9 cellular contexts compared by ENCODE assay signal in the genomic region with DNA sequence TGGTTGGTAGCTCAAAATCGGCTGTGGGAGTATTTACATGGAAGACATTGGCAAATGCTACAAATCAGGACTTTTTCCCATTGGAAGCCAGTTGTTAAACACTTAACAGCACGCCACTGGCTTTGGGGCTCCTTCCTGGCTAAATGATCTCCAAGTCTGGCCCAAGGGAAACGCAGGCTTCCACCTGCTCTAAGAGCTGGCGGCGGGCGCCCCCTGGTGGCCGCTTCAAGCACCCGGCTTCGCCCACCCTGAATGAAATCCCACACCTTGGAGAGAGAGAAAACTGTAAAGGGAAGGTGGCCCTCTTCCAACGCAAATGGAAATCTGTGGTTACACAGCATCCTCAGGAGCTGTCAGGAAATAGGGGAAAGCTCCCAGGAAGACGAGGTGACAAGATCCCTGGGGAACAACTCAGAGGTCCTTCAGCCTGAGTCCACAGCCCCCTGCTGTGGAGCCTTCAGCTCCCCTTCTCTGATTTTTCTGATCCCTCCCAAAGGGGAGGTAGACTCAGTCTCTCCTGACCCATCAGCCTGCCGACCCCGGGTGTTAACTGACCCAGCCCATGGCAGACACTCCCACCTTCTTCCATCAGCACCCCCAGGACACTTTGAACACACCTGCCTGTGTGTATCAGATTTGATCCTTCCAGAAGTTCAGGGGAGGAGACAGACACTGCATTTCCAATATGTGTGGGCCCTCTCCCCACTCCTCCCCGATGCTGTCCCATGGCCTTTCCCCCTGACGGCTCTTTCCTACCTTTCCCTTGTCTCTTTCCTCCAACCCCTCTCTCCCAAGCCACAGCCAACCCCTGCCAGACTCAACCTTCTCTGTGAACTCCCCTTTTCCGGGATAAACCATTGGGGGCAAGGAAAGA. TPM values are rescaled to one million over a fixed set of nuclear protein-coding genes. Genes with fewer than 3 reads are reported as not detected.
DNase-seq lines count a peak whose midpoint lies in the region; ATAC-seq, FAIRE-seq and TF ChIP-seq lines count a peak whose summit lies in the region.
"Had no signal": no experiment of that assay in that cellular context is flagged by ENCODE, and none has a peak within 500 bp of the region (broad histone marks: within the 10 kb centered on the region; RNA-seq: fewer than 3 reads in every experiment).

No MANE protein-coding gene starts in this region.

- no peak for TF ChIP-seq POLR2A in upper lobe of left lung (IDR thresholded peaks at IDR 0.05)

- H3K4me1 Mint-ChIP-seq in Caco-2 (ENCODE audit: low read depth, unreplicated experiment), result peaks cover 9% of the 10 kb centered on the region
- peaks cover 36% of the 10 kb centered on the region for H3K4me1 Mint-ChIP-seq in activated naive CD4-positive, alpha-beta T cell treated with anti-CD3 and anti-CD28 coated beads for 36 hours (ENCODE audit: low read depth)

- no peak overlapping the region for H3K27ac Mint-ChIP-seq in Caco-2 (ENCODE audit: unreplicated experiment)
- H3K27ac Mint-ChIP-seq in activated naive CD4-positive, alpha-beta T cell treated with anti-CD3 and anti-CD28 coated beads for 36 hours, result peak overlapping the region; percentile 20

- no TSS peak for BruUV-seq in Caco-2 (replicated peaks; lab: Mats Ljungman, UMichigan)

- POLR2A ChIA-PET in Caco-2 (lab: Charles Lee), result interaction anchor here (0.7 kb wide), 2 partner anchors 56 to 715 kb away, joined by 3 read pairs; a partner anchor contains a TSS

- no peak overlapping the region for H3K4me3 ChIP-seq in Caco-2 (ENCODE audit: low read depth, low read length)
- no peak overlapping the region for H3K4me3 ChIP-seq in pancreas
- H3K4me3 ChIP-seq in upper lobe of left lung, result no peak overlapping the region
- H3K4me3 ChIP-seq: SJSA1 had no signal

- H3K9me3 Mint-ChIP-seq in Caco-2 (ENCODE audit: unreplicated experiment), result no peaks in the 10 kb centered on the region
- H3K9me3 Mint-ChIP-seq in activated naive CD4-positive, alpha-beta T cell treated with anti-CD3 and anti-CD28 coated beads for 36 hours, result peaks cover 14% of the 10 kb centered on the region

- no peak for FAIRE-seq in pancreas (lab: Jason Lieb, UNC)

- ATAC-seq in GM21619 (IDR thresholded peaks at IDR 0.05; ENCODE audit: unreplicated experiment) (peak; percentile 43), pancreas (peak; percentile 89 to 95 (median 92)), upper lobe of left lung (ENCODE audit: low FRiP score in 2 of 2) (peak; percentile 85 to 89)

- no peaks in the 10 kb centered on the region for H3K36me3 Mint-ChIP-seq in Caco-2 (ENCODE audit: insufficient read depth, unreplicated experiment)
- H3K36me3 Mint-ChIP-seq in activated naive CD4-positive, alpha-beta T cell treated with anti-CD3 and anti-CD28 coated beads for 36 hours (ENCODE audit: low read depth), result peaks cover 18% of the 10 kb centered on the region

- peaks cover 7% of the 10 kb centered on the region for H3K27me3 Mint-ChIP-seq in Caco-2 (ENCODE audit: insufficient read depth, unreplicated experiment)
- no peaks in the 10 kb centered on the region for H3K27me3 Mint-ChIP-seq in activated naive CD4-positive, alpha-beta T cell treated with anti-CD3 and anti-CD28 coated beads for 36 hours (ENCODE audit: low read depth)

- no peaks in the 10 kb centered on the region for H3K27me3 ChIP-seq in Caco-2 (replicated peaks; ENCODE audit: control insufficient read depth, insufficient read depth, low read length)
- H3K27me3 ChIP-seq in pancreas, result no peaks in the 10 kb centered on the region
- no peaks in the 10 kb centered on the region for H3K27me3 ChIP-seq in upper lobe of left lung
- H3K27me3 ChIP-seq: SJSA1 had no signal

- H3K9me3 ChIP-seq in Caco-2 (no peaks in the 10 kb centered on the region), pancreas (no peaks in the 10 kb centered on the region), upper lobe of left lung (no peaks in the 10 kb centered on the region)

- TF ChIP-seq CTCF in Caco-2 (IDR thresholded peaks at IDR 0.05; ENCODE audit: insufficient read depth in 1 of 2, low read depth in 1 of 2, low read length in 1 of 2, severe bottlenecking in 1 of 2, unreplicated experiment in 1 of 2), result peak; percentile 89 to 94
- peak; percentile 89 to 96 (median 94) for TF ChIP-seq CTCF in pancreas (IDR thresholded peaks at IDR 0.05)
- TF ChIP-seq CTCF in upper lobe of left lung (IDR thresholded peaks at IDR 0.05), result peak; percentile 87 to 95 (median 92)

- WGBS in pancreas, 2 donors, result 4 to 6% methylated on average over 16 of the region's 16 CpGs
- WGBS in upper lobe of left lung, 2 donors, result 12 to 14% methylated on average over 16 of the region's 16 CpGs

- peak; percentile 71 to 86 for DNase-seq in Caco-2
- DNase-seq in NAMALWA (ENCODE audit: low spot score), result peak; percentile 82
- DNase-seq in SK-N-DZ (ENCODE audit: low spot score), result peak; percentile 77
- peak; percentile 81 for DNase-seq in activated naive CD4-positive, alpha-beta T cell treated with anti-CD3 and anti-CD28 coated beads for 36 hours
- DNase-seq in germinal center (ENCODE audit: low spot score), result peak; percentile 83
- DNase-seq in pancreas, result peak in 5 of 6 donors; percentile 54 to 94 (median 79)
- peak; percentile 85 to 97 for DNase-seq in upper lobe of left lung

- H3K36me3 ChIP-seq in Caco-2 (ENCODE audit: control insufficient read depth, insufficient read depth, low read length), result no peaks in the 10 kb centered on the region
- H3K36me3 ChIP-seq in pancreas, result no peaks in the 10 kb centered on the region
- H3K36me3 ChIP-seq in upper lobe of left lung, result peaks cover 0 to 3% (median 1%) of the 10 kb centered on the region in 4 donors
- H3K36me3 ChIP-seq: SJSA1 had no signal

- H3K4me3 Mint-ChIP-seq in Caco-2 (ENCODE audit: unreplicated experiment), result no peak overlapping the region
- H3K4me3 Mint-ChIP-seq in activated naive CD4-positive, alpha-beta T cell treated with anti-CD3 and anti-CD28 coated beads for 36 hours, result no peak overlapping the region

- H3K4me1 ChIP-seq in Caco-2, result no peaks in the 10 kb centered on the region; the same call in 1 of the 2 replicates
- H3K4me1 ChIP-seq in pancreas, result no peaks in the 10 kb centered on the region
- H3K4me1 ChIP-seq in upper lobe of left lung, result peaks cover 36 to 58% (median 56%) of the 10 kb centered on the region in 4 donors

- no peak for TF ChIP-seq EP300 in upper lobe of left lung (IDR thresholded peaks at IDR 0.05)

- intact Hi-C loops in Caco-2 (cut with micrococcal nuclease; ENCODE audit: unreplicated experiment), result loop anchor here (1.0 kb wide), 2 partner anchors 48 to 55 kb away; no protein-coding TSS in a partner anchor
- intact Hi-C loops in activated naive CD4-positive, alpha-beta T cell treated with anti-CD3 and anti-CD28 coated beads for 36 hours (cut with micrococcal nuclease), result loop anchor here (1.0 to 5.0 kb wide), 7 partner anchors 28 to 931 kb away; a partner anchor contains a TSS
- intact Hi-C loops in pancreas (cut with DNase I), result loop anchor here in 1 of 3 donors (5.0 kb wide), 1 partner anchor 46 kb away; no protein-coding TSS in a partner anchor

- H3K27ac ChIP-seq in pancreas (no peak overlapping the region), upper lobe of left lung (peak overlapping the region in 1 of 4 donors; percentile 71)
- H3K27ac ChIP-seq: SJSA1 had no signal

- CTCF ChIA-PET in Caco-2 (lab: Charles Lee), result interaction anchor here (0.9 to 1.5 kb wide), 4 partner anchors 25 to 56 kb away, joined by 3 to 8 read pairs (median 3); a partner anchor contains a TSS
- CTCF ChIA-PET in activated naive CD4-positive, alpha-beta T cell treated with anti-CD3 and anti-CD28 coated beads for 36 hours (lab: Charles Lee), result interaction anchor here (0.6 to 9.1 kb wide), 40 partner anchors 9 to 1652 kb away, joined by 3 to 306 read pairs (median 4); a partner anchor contains a TSS

RNA-seq across cellular contexts. Expression of a gene that starts 15.4 kb away (rescaled TPM):
- total RNA-seq in Caco-2 (2022) (0.23 and 0.44 TPM in 2 replicates), pancreas (1 to 10 TPM in 4 of 6 donors, under 1 TPM in 2; 0.28 to 9.5 (median 1.8) TPM), upper lobe of left lung (10 to 100 TPM; 25.2 to 71.4 (median 42.5) TPM)
- polyA plus RNA-seq in SK-N-DZ (2014; cell fraction: cytosol; rRNA removed), result not detected in 2 replicates
- not detected in 2 replicates for polyA plus RNA-seq in SK-N-DZ (2014; cell fraction: nucleus; rRNA removed)
- total RNA-seq in activated naive CD4-positive, alpha-beta T cell treated with anti-CD3 and anti-CD28 coated beads for 36 hours, result 10 to 100 TPM; 19.9 to 21.9 TPM
- polyA plus RNA-seq in pancreas, result under 1 TPM; 0.61 to 0.91 TPM

RNA-seq across cellular contexts. Expression of a gene that starts 20.4 kb away (rescaled TPM):
- total RNA-seq in Caco-2 (2022), result not detected in 2 replicates
- 55.3 and 62.2 TPM in 2 replicates for polyA plus RNA-seq in SK-N-DZ (2014; cell fraction: cytosol; rRNA removed)
- polyA plus RNA-seq in SK-N-DZ (2014; cell fraction: nucleus; rRNA removed), result 20.9 and 21.2 TPM in 2 replicates
- not detected for total RNA-seq in activated naive CD4-positive, alpha-beta T cell treated with anti-CD3 and anti-CD28 coated beads for 36 hours
- total RNA-seq in pancreas, result 10 to 100 TPM in 1 of 6 donors, 1 to 10 TPM in 5; 1.0 to 18.8 (median 2.5) TPM
- 1 to 10 TPM; 2.0 to 2.2 TPM for polyA plus RNA-seq in pancreas
- 10 to 100 TPM in 5 of 6 donors, 1 to 10 TPM in 1; 1.5 to 50.7 (median 20.5) TPM for total RNA-seq in upper lobe of left lung

RNA-seq across cellular contexts. Expression of a gene that starts 55.9 kb away (rescaled TPM):
- total RNA-seq in Caco-2 (2022), result 70.1 and 86.9 TPM in 2 replicates
- polyA plus RNA-seq in SK-N-DZ (2014; cell fraction: cytosol; rRNA removed), result 91.8 and 103 TPM in 2 replicates
- 135 and 155 TPM in 2 replicates for polyA plus RNA-seq in SK-N-DZ (2014; cell fraction: nucleus; rRNA removed)
- total RNA-seq in activated naive CD4-positive, alpha-beta T cell treated with anti-CD3 and anti-CD28 coated beads for 36 hours, result 100 to 1,000 TPM; 103 to 105 TPM
- 10 to 100 TPM; 34.1 to 66.7 (median 41.4) TPM for total RNA-seq in pancreas
- polyA plus RNA-seq in pancreas, result 100 to 1,000 TPM in 1 of 2 donors, 10 to 100 TPM in 1; 51.8 to 126 TPM
- 100 to 1,000 TPM; 130 to 192 (median 152) TPM for total RNA-seq in upper lobe of left lung

RNA-seq across cellular contexts. Expression of a gene that starts 57.3 kb away (rescaled TPM):
- 77.3 and 79.2 TPM in 2 replicates for total RNA-seq in Caco-2 (2022)
- polyA plus RNA-seq in SK-N-DZ (2014; cell fraction: cytosol; rRNA removed), result 88.6 and 93.4 TPM in 2 replicates
- 90.4 and 90.9 TPM in 2 replicates for polyA plus RNA-seq in SK-N-DZ (2014; cell fraction: nucleus; rRNA removed)
- 10 to 100 TPM; 81.9 to 82.5 TPM for total RNA-seq in activated naive CD4-positive, alpha-beta T cell treated with anti-CD3 and anti-CD28 coated beads for 36 hours
- total RNA-seq in pancreas, result 10 to 100 TPM; 13.9 to 23.4 (median 16.7) TPM
- 10 to 100 TPM; 14.9 to 21.7 TPM for polyA plus RNA-seq in pancreas
- total RNA-seq in upper lobe of left lung, result 100 to 1,000 TPM in 1 of 6 donors, 10 to 100 TPM in 5; 36.9 to 235 (median 63.9) TPM
